In genomic region chr2:71989671-71990070, GRCh38 we compare ENCODE assay signal across 22 cellular contexts.
"Had no signal": no experiment of that assay in that cellular context is flagged by ENCODE, and none has a peak within 500 bp of the region (broad histone marks: within the 10 kb centered on the region; RNA-seq: fewer than 3 reads in every experiment).

No MANE protein-coding gene starts in this region.

- DNase-seq: foreskin fibroblast; gastrocnemius medialis; head of caudate nucleus; left cardiac atrium; left lung; mesenchymal stem cell; mucosa of descending colon; naive B cell; pancreas; retina; right lobe of liver; small intestine; stimulated activated CD4-positive, alpha-beta T cell treated with anti-CD3 and anti-CD28 coated beads, Interleukin-15, amount 100 ng/mL, for 24 hours; stimulated activated CD4-positive, alpha-beta T cell treated with anti-CD3 and anti-CD28 coated beads, Interleukin-2, amount 100 ng/mL, for 48 hours; stimulated activated naive B cell treated with anti-CD40 and anti-IgM and Interleukin-4, amounts not matched to agents 10 μg/mL and 1 μg/mL and 100 μg/mL, for 72 hours; upper lobe of right lung; uterus had no signal

- H3K27ac ChIP-seq: coronary artery, gastrocnemius medialis, left lung, neutrophil, pancreas, right lobe of liver, thoracic aorta, tibial nerve, upper lobe of right lung, uterus had no signal

- H3K4me3 ChIP-seq: coronary artery, gastrocnemius medialis, left lung, mucosa of descending colon, pancreas, right lobe of liver, thoracic aorta, tibial nerve, upper lobe of right lung, uterus had no signal

- H3K9me3 ChIP-seq: gastrocnemius medialis, left lung, mucosa of descending colon, neutrophil, pancreas, right lobe of liver, thoracic aorta, tibial nerve, upper lobe of right lung, uterus had no signal

- H3K36me3 ChIP-seq: gastrocnemius medialis, left lung, neutrophil, pancreas, right lobe of liver, thoracic aorta, tibial nerve, upper lobe of right lung, uterus had no signal

- H3K27me3 ChIP-seq: gastrocnemius medialis, left lung, pancreas, right lobe of liver, tibial nerve, upper lobe of right lung, uterus had no signal

- ATAC-seq: gastrocnemius medialis; left cardiac atrium; left lung; mucosa of descending colon; natural killer cell treated with Interleukin-12 subunit alpha and Interleukin-12 subunit beta and Interleukin-15 and Interleukin-18, amount 100 ng/mL, for 72 hours; pancreas; right lobe of liver; stimulated activated naive B cell treated with anti-CD40 and anti-IgM and Interleukin-4, amounts not matched to agents 10 μg/mL and 1 μg/mL and 100 μg/mL, for 72 hours; upper lobe of right lung had no signal

- H3K4me1 ChIP-seq: gastrocnemius medialis, left lung, pancreas, right lobe of liver, tibial nerve, upper lobe of right lung, uterus had no signal
